ENCODE assay signal across 8 cellular contexts in the genomic region with DNA sequence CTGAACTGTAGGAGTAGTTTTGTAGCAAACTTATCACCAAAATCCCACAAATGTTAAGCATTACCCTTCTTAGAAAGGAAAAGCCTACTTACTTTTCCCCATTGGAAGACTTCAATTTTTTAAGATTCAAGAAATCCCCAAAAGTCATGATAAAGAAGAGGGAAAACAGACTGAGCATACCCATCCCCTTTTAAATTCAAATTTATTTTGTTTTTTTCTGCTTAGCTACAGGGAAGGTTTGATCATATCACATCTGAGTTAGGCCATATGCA.
DNase-seq lines count a peak whose midpoint lies in the region; ATAC-seq and TF ChIP-seq lines count a peak whose summit lies in the region.

No MANE protein-coding gene starts in this region.

- no peaks in the 10 kb centered on the region for H3K27me3 Mint-ChIP-seq in neural crest cell (ENCODE audit: low read depth)

- in situ Hi-C loops in GM13977 (cut with MboI; ENCODE audit: low pct_unique_long_range_greater_than_20kb, low sequenced_read_pairs, unreplicated experiment): no loop called here

- H3K4me3 Mint-ChIP-seq in neural crest cell: peak overlapping the region; percentile 42

- no peaks in the 10 kb centered on the region for H3K36me3 Mint-ChIP-seq in neural crest cell (ENCODE audit: low read depth)

- no peaks in the 10 kb centered on the region for H3K27me3 ChIP-seq in NT2/D1 (ENCODE audit: insufficient read depth, insufficient read length)

- no peak for DNase-seq in AG04449 (ENCODE audit: low read depth, low spot score)
- no peak for DNase-seq in NT2/D1 (ENCODE audit: low read depth, low spot score)
- no peak for DNase-seq in coronary artery (ENCODE audit: low spot score)
- no peak for DNase-seq in neural crest cell (ENCODE audit: low read depth, low spot score)
- DNase-seq in GM13977 (ENCODE audit: low spot score): no peak
- no peak for DNase-seq in stimulated activated CD4-positive, alpha-beta T cell treated with anti-CD3 and anti-CD28 coated beads, Interleukin-12 subunit alpha, Interleukin-12 subunit beta, amount 100 ng/mL, for 4 hours

- H3K4me1 Mint-ChIP-seq in neural crest cell: peaks cover 41% of the 10 kb centered on the region

- peak overlapping the region; percentile 81 for H3K9ac ChIP-seq in NT2/D1 (ENCODE audit: insufficient read length, low read depth)

- no peaks in the 10 kb centered on the region for H3K9me3 Mint-ChIP-seq in neural crest cell

- TF ChIP-seq CTCF in AG04449 (IDR thresholded peaks at IDR 0.05; ENCODE audit: insufficient read depth, low read length, missing control alignments) (no peak), coronary artery (IDR thresholded peaks at IDR 0.05) (no peak), neural crest cell (conservative IDR thresholded peaks at IDR 0.05) (no peak), GM13977 (IDR thresholded peaks at IDR 0.05; ENCODE audit: extremely low read depth, insufficient read depth, missing control alignments) (no peak)

- H3K27ac ChIP-seq in coronary artery: peak overlapping the region; percentile 81 to 94

- no peaks in the 10 kb centered on the region for H3K9me3 ChIP-seq in NT2/D1 (ENCODE audit: insufficient read depth, low read length)

- POLR2A ChIA-PET in AG04449 (lab: Yijun Ruan, JAX): interaction anchor here (0.8 to 1.7 kb wide), 9 partner anchors 12 to 176 kb away, joined by 3 to 26 read pairs (median 6); no protein-coding TSS in a partner anchor

- CTCF ChIA-PET in AG04449 (lab: Yijun Ruan, JAX): interaction anchor here (1.1 to 2.6 kb wide), 4 partner anchors 21 to 41 kb away, joined by 3 to 17 read pairs (median 4); no protein-coding TSS in a partner anchor

- ATAC-seq in HG03565 (IDR thresholded peaks at IDR 0.05; ENCODE audit: unreplicated experiment): no peak
- no peak for ATAC-seq in HG02973 (IDR thresholded peaks at IDR 0.05; ENCODE audit: unreplicated experiment)

- H3K36me3 ChIP-seq in NT2/D1 (ENCODE audit: insufficient read depth, insufficient read length, low read length): no peaks in the 10 kb centered on the region

- H3K4me1 ChIP-seq in NT2/D1 (ENCODE audit: insufficient read depth, insufficient read length): peaks cover 3% of the 10 kb centered on the region

- peak overlapping the region; percentile 51 for H3K4me3 ChIP-seq in AG04449 (ENCODE audit: low read depth, low read length)
- no peak overlapping the region for H3K4me3 ChIP-seq in NT2/D1 (ENCODE audit: insufficient read length, low read depth)
- peak overlapping the region; percentile 58 for H3K4me3 ChIP-seq in coronary artery

- peak overlapping the region; percentile 88 for H3K27ac Mint-ChIP-seq in neural crest cell (ENCODE audit: unreplicated experiment)
